29 cellular contexts compared by ENCODE assay signal in genomic region chr12:128338344-128338743, GRCh38.
A peak's percentile ranks its signal among the peaks of the same experiment; 100 is the strongest.
DNase-seq lines count a peak whose midpoint lies in the region; ATAC-seq and TF ChIP-seq lines count a peak whose summit lies in the region.
"Had no signal": no experiment of that assay in that cellular context is flagged by ENCODE, and none has a peak within 500 bp of the region (broad histone marks: within the 10 kb centered on the region; RNA-seq: fewer than 3 reads in every experiment).

No MANE protein-coding gene starts in this region.

- H3F3A ChIP-seq in smooth muscle cell (ENCODE audit: low read depth): peaks cover 17% of the 10 kb centered on the region

- peak overlapping the region; percentile 27 for H3K4me3 ChIP-seq in HUES48 (ENCODE audit: low read depth, low read length)
- H3K4me3 ChIP-seq in mesodermal cell (ENCODE audit: extremely low read depth, insufficient read depth, low read length, poor library complexity, severe bottlenecking): no peak overlapping the region
- no peak overlapping the region for H3K4me3 ChIP-seq in smooth muscle cell
- no peak overlapping the region for H3K4me3 ChIP-seq in gastrocnemius medialis
- H3K4me3 ChIP-seq in suprapubic skin: no peak overlapping the region
- H3K4me3 ChIP-seq: esophagus squamous epithelium, GM12878, left lung, vagina had no signal

- H3K36me3 ChIP-seq in HUES48 (ENCODE audit: control insufficient read depth, insufficient read depth, low read length) (no peaks in the 10 kb centered on the region), mesodermal cell (ENCODE audit: control insufficient read depth, insufficient read depth, low read length) (no peaks in the 10 kb centered on the region), smooth muscle cell (ENCODE audit: low read depth) (no peaks in the 10 kb centered on the region), gastrocnemius medialis (no peaks in the 10 kb centered on the region), suprapubic skin (no peaks in the 10 kb centered on the region)
- H3K36me3 ChIP-seq: BE2C, esophagus squamous epithelium, left lung, vagina had no signal

- H4K20me1 ChIP-seq in smooth muscle cell (ENCODE audit: low read depth): no peaks in the 10 kb centered on the region

- H3K4me2 ChIP-seq in smooth muscle cell: peak overlapping the region; percentile 74

- no peaks in the 10 kb centered on the region for H3K79me2 ChIP-seq in smooth muscle cell (ENCODE audit: low read depth)

- in situ Hi-C loops in gastrocnemius medialis (cut with MboI; ENCODE audit: low sequenced_read_pairs in 4 of 4): no loop called here

- TF ChIP-seq EP300 in suprapubic skin (IDR thresholded peaks at IDR 0.05): no peak

- H3K9me3 ChIP-seq in HUES48 (ENCODE audit: control insufficient read depth, insufficient read depth, low read length) (no peaks in the 10 kb centered on the region), mesodermal cell (ENCODE audit: control insufficient read depth, low read length) (no peaks in the 10 kb centered on the region), smooth muscle cell (replicated peaks; ENCODE audit: low read depth) (no peaks in the 10 kb centered on the region), gastrocnemius medialis (no peaks in the 10 kb centered on the region), suprapubic skin (peaks cover 3% of the 10 kb centered on the region)
- H3K9me3 ChIP-seq: esophagus squamous epithelium, vagina had no signal

- TF ChIP-seq POLR2A in gastrocnemius medialis (IDR thresholded peaks at IDR 0.05): no peak
- TF ChIP-seq POLR2A in suprapubic skin (IDR thresholded peaks at IDR 0.05): no peak

- H3K4me1 ChIP-seq in HUES48 (ENCODE audit: control insufficient read depth, insufficient read depth, low read length) (peaks cover 40% of the 10 kb centered on the region), mesodermal cell (ENCODE audit: control insufficient read depth, insufficient read depth, low read length, poor library complexity, severe bottlenecking) (peaks cover 13% of the 10 kb centered on the region), smooth muscle cell (ENCODE audit: low read depth) (peaks cover 42% of the 10 kb centered on the region), gastrocnemius medialis (no peaks in the 10 kb centered on the region), suprapubic skin (peaks cover 16% of the 10 kb centered on the region)
- H3K4me1 ChIP-seq: BE2C had no signal

- H3K27me3 ChIP-seq in HUES48 (ENCODE audit: control insufficient read depth, insufficient read depth, low read length) (peaks cover 44% of the 10 kb centered on the region), smooth muscle cell (ENCODE audit: low read depth) (no peaks in the 10 kb centered on the region), gastrocnemius medialis (no peaks in the 10 kb centered on the region), suprapubic skin (peaks cover 3% of the 10 kb centered on the region)
- H3K27me3 ChIP-seq: BE2C, esophagus squamous epithelium, vagina had no signal

- intact Hi-C loops in gastrocnemius medialis (cut with DNase I; ENCODE audit: low total_unique reads): no loop called here

- DNase-seq in cerebellar cortex (ENCODE audit: low spot score): peak; percentile 15
- DNase-seq in smooth muscle cell (lab: John Stamatoyannopoulos, UW; ENCODE audit: unreplicated experiment): no peak
- DNase-seq in gastrocnemius medialis: no peak
- no peak for DNase-seq in central memory CD4-positive, alpha-beta T cell
- DNase-seq in suprapubic skin (ENCODE audit: low spot score in 2 of 2): no peak
- DNase-seq: activated CD4-positive, alpha-beta T cell treated with anti-CD3 and anti-CD28 coated beads for 36 hours; activated CD8-positive, alpha-beta memory T cell treated with anti-CD3 and anti-CD28 coated beads, Interleukin-2, amount 50 U/mL, for 48 hours; activated CD8-positive, alpha-beta T cell treated with anti-CD3 and anti-CD28 coated beads for 36 hours; activated naive CD4-positive, alpha-beta T cell treated with anti-CD3 and anti-CD28 coated beads for 36 hours; BE2C; CD8-positive, alpha-beta T cell; cerebellar nuclear complex; dermis blood vessel endothelial cell; DMS 273 treated with DMSO at 0.1 percent for 48 hours; esophagus squamous epithelium; foreskin melanocyte; immature natural killer cell; IMR-90; left lung; mesenchymal stem cell; naive B cell; NCI-H1694; NCI-H446; small intestine; stimulated activated CD8-positive, alpha-beta memory T cell treated with anti-CD3 and anti-CD28 coated beads, Interleukin-4, amount 100 ng/mL, for 48 hours had no signal

- no peak overlapping the region for H2AFZ ChIP-seq in smooth muscle cell (ENCODE audit: low read depth)

- TF ChIP-seq CTCF in smooth muscle cell (IDR thresholded peaks at IDR 0.05; ENCODE audit: borderline replicate concordance, insufficient read depth, poor library complexity, severe bottlenecking) (no peak), gastrocnemius medialis (IDR thresholded peaks at IDR 0.05 in 4 of 5, conservative IDR thresholded peaks at IDR 0.05 in 1 of 5) (no peak), suprapubic skin (IDR thresholded peaks at IDR 0.05) (no peak)

- H3K27ac ChIP-seq in HUES48 (ENCODE audit: low read depth, low read length): peak overlapping the region; percentile 89
- H3K27ac ChIP-seq in mesodermal cell (ENCODE audit: low read depth, low read length, severe bottlenecking): peak overlapping the region; percentile 6
- no peak overlapping the region for H3K27ac ChIP-seq in smooth muscle cell (ENCODE audit: low read depth)
- H3K27ac ChIP-seq in gastrocnemius medialis: no peak overlapping the region
- H3K27ac ChIP-seq in suprapubic skin: no peak overlapping the region
- H3K27ac ChIP-seq: left lung had no signal

- WGBS in mesodermal cell (ENCODE audit: insufficient coverage in 2 of 2), 2 experiments: 8 to 17% methylated on average over 4 of the region's 6 CpGs
- 16% methylated on average over 6 of the region's 6 CpGs for WGBS in smooth muscle cell (ENCODE audit: low lambda C conversion rate)
- 11% methylated on average over 6 of the region's 6 CpGs for WGBS in suprapubic skin

- no peak overlapping the region for H3K9ac ChIP-seq in HUES48 (ENCODE audit: low read depth, low read length)
- no peak overlapping the region for H3K9ac ChIP-seq in smooth muscle cell (ENCODE audit: low read depth)

- no peak for ATAC-seq in gastrocnemius medialis
- ATAC-seq: activated CD4-positive, alpha-beta T cell treated with anti-CD3 and anti-CD28 coated beads for 36 hours; activated CD8-positive, alpha-beta T cell treated with anti-CD3 and anti-CD28 coated beads for 36 hours; CD8-positive, alpha-beta T cell; GM12878 had no signal

Comparison
In these comparisons a context has a peak if more than half of its experiments do, and no peak if none do; other contexts are left out.
1. H3K27ac ChIP-seq: peak in HUES48 (single experiment) and mesodermal cell (single experiment); none in smooth muscle cell (single experiment), gastrocnemius medialis (0 of 4) and suprapubic skin (single experiment).